17 cellular contexts compared by ENCODE assay signal in the genomic region with DNA sequence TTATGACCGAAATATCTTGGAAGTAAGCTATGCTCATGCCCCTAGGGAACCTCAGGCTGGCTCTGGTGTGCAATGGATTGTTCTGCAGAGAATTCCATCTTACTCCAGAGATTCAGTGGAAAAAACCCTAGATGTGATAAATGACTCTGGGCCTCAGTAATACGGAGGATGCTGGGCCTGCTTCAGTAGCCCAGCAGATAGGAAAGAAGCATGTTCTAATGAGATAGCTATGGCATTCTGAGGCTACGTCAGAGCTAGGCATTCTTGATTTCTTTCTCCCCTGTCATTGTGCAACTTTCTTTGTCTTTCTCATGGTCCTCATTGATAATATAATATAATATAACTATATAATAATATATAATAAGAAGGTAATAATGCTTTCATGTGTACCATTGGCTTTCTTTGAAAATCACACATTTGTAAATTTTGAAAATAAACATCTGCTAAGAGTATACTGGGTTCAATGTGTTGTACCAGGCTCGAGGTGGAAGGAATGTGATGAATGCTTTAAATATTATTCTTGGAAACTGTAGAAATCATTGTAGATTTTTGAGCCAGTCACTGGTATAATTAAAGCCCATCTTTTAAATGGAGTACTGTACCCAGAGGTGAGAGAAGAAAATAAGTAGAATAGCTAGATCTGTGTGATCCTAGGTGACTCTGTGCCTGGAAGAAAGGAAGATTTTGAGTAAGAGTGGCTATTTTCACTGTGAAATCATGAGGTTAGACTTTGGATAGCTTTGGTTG.
DNase-seq lines count a peak whose midpoint lies in the region; ATAC-seq and TF ChIP-seq lines count a peak whose summit lies in the region.
"Had no signal": no experiment of that assay in that cellular context is flagged by ENCODE, and none has a peak within 500 bp of the region (broad histone marks: within the 10 kb centered on the region; RNA-seq: fewer than 3 reads in every experiment).

No MANE protein-coding gene starts in this region.

- no peaks in the 10 kb centered on the region for H3K79me2 ChIP-seq in trophoblast cell (ENCODE audit: control insufficient read depth, insufficient read depth, low read length, poor library complexity)

- H2BK5ac ChIP-seq in trophoblast cell (ENCODE audit: low read depth, low read length, poor library complexity), result no peak overlapping the region

- H3K27ac Mint-ChIP-seq in HFFc6, result no peak overlapping the region
- H3K27ac Mint-ChIP-seq: CD4-positive, alpha-beta memory T cell had no signal

- no peak overlapping the region for H4K8ac ChIP-seq in trophoblast cell (ENCODE audit: low read depth, low read length)

- no peak overlapping the region for H2BK12ac ChIP-seq in trophoblast cell (ENCODE audit: low read length)

- H3K4ac ChIP-seq in trophoblast cell (ENCODE audit: low read depth, low read length), result no peak overlapping the region

- no peaks in the 10 kb centered on the region for H3K36me3 ChIP-seq in trophoblast cell (ENCODE audit: control insufficient read depth in 1 of 2, insufficient read depth in 2 of 2, low read length in 2 of 2)
- no peaks in the 10 kb centered on the region for H3K36me3 ChIP-seq in uterus
- H3K36me3 ChIP-seq: BLaER1, Peyer's patch, SJSA1 had no signal

- TF ChIP-seq POLR2A in uterus (IDR thresholded peaks at IDR 0.05), result no peak

- H3K4me3 ChIP-seq in fibroblast of the aortic adventitia (ENCODE audit: low read depth, low read length) (no peak overlapping the region), trophoblast cell (ENCODE audit: low read depth, low read length) (no peak overlapping the region), uterus (no peak overlapping the region)
- H3K4me3 ChIP-seq: BLaER1, Peyer's patch, SJSA1 had no signal

- no CpG with 5 or more reads among the region's 4 CpGs for WGBS in trophoblast cell (ENCODE audit: extremely low coverage, insufficient coverage, insufficient read length)

- H3K18ac ChIP-seq in trophoblast cell (ENCODE audit: low read length), result no peak overlapping the region

- H3K4me3 Mint-ChIP-seq in HFFc6, result no peak overlapping the region
- H3K4me3 Mint-ChIP-seq: CD4-positive, alpha-beta memory T cell had no signal

- no peak for ATAC-seq in GM21381 (IDR thresholded peaks at IDR 0.05; ENCODE audit: unreplicated experiment)

- H3K27me3 ChIP-seq in trophoblast cell (ENCODE audit: insufficient read depth, low read length), result no peaks in the 10 kb centered on the region
- no peaks in the 10 kb centered on the region for H3K27me3 ChIP-seq in uterus
- H3K27me3 ChIP-seq: BLaER1, Peyer's patch, SJSA1 had no signal

- no peak overlapping the region for H4K91ac ChIP-seq in trophoblast cell (ENCODE audit: low read depth, low read length)

- H2BK120ac ChIP-seq in trophoblast cell (ENCODE audit: insufficient read depth, low read length, poor library complexity), result no peak overlapping the region

- H3K23ac ChIP-seq in trophoblast cell (ENCODE audit: low read length), result no peak overlapping the region

- no peak overlapping the region for H2AFZ ChIP-seq in trophoblast cell (ENCODE audit: insufficient read depth, low read length, poor library complexity)

- H3K4me1 ChIP-seq in trophoblast cell (ENCODE audit: control insufficient read depth in 1 of 2, insufficient read depth in 2 of 2, low read length in 2 of 2) (no peaks in the 10 kb centered on the region), uterus (no peaks in the 10 kb centered on the region)
- H3K4me1 ChIP-seq: BLaER1, Peyer's patch, SJSA1 had no signal

- no peak overlapping the region for H3K4me2 ChIP-seq in trophoblast cell (ENCODE audit: low read length)
- H3K4me2 ChIP-seq: BLaER1, KMS-11 had no signal

- DNase-seq in EL (peak; percentile 50), astrocyte of the hippocampus (ENCODE audit: low read depth, low spot score) (peak; percentile 64), fibroblast of the aortic adventitia (ENCODE audit: low read depth) (peak; percentile 81), trophoblast cell (peak; percentile 62 to 79), uterus (no peak), HFFc6 (no peak)
- DNase-seq: Calu3; CD4-positive, alpha-beta memory T cell; MV-4-11; NCI-H187 treated with DMSO at 0.1 percent for 48 hours; NCI-H2227 treated with DMSO at 0.1 percent for 48 hours; NCI-H526 treated with DMSO at 0.1 percent for 48 hours; Peyer's patch had no signal

- TF ChIP-seq CTCF in fibroblast of the aortic adventitia (IDR thresholded peaks at IDR 0.05; ENCODE audit: insufficient read depth, low read length) (no peak), uterus (IDR thresholded peaks at IDR 0.05) (no peak), HFFc6 (IDR thresholded peaks at IDR 0.05) (no peak)

- no peaks in the 10 kb centered on the region for H3K9me3 ChIP-seq in trophoblast cell (ENCODE audit: insufficient read depth, low read depth, low read length)
- H3K9me3 ChIP-seq in uterus, result no peaks in the 10 kb centered on the region
- H3K9me3 ChIP-seq: Peyer's patch had no signal

- no peak overlapping the region for H3K9ac ChIP-seq in trophoblast cell (ENCODE audit: low read length)
- H3K9ac ChIP-seq: BLaER1, KMS-11 had no signal

- no peak overlapping the region for H4K12ac ChIP-seq in trophoblast cell (ENCODE audit: low read depth, low read length)

- H3K9me3 Mint-ChIP-seq in HFFc6, result no peaks in the 10 kb centered on the region

- no peak overlapping the region for H3K14ac ChIP-seq in trophoblast cell (ENCODE audit: low read length)

- no peaks in the 10 kb centered on the region for H3K27me3 Mint-ChIP-seq in HFFc6 (ENCODE audit: insufficient read depth)

- no peaks in the 10 kb centered on the region; the same call in 1 of the 2 replicates for H3K36me3 Mint-ChIP-seq in HFFc6 (ENCODE audit: low read depth)
- H3K36me3 Mint-ChIP-seq: CD4-positive, alpha-beta memory T cell had no signal

- no peaks in the 10 kb centered on the region for H3K79me1 ChIP-seq in trophoblast cell (ENCODE audit: low read length)

- peaks cover 26% of the 10 kb centered on the region for H3K4me1 Mint-ChIP-seq in HFFc6 (ENCODE audit: low read depth)
- H3K4me1 Mint-ChIP-seq: CD4-positive, alpha-beta memory T cell had no signal

- intact Hi-C loops in uterus (cut with DNase I; ENCODE audit: low total_unique reads), result no loop called here

- no peak overlapping the region for H2AK5ac ChIP-seq in trophoblast cell (ENCODE audit: low read length)

- no peak overlapping the region for H3K27ac ChIP-seq in trophoblast cell (ENCODE audit: low read depth, low read length)
- no peak overlapping the region for H3K27ac ChIP-seq in uterus
- H3K27ac ChIP-seq: BLaER1, KMS-11, Peyer's patch, SJSA1 had no signal

Comparison
In these comparisons a context has a peak if more than half of its experiments do, and no peak if none do; other contexts are left out.
1. DNase-seq: peak in EL (single experiment), astrocyte of the hippocampus (single experiment), fibroblast of the aortic adventitia (single experiment) and trophoblast cell (2 of 2); none in uterus (0 of 2) and HFFc6 (single experiment).